ENCODE assay signal across 30 cellular contexts in genomic region chr21:41228958-41229357, GRCh38.
"Had no signal": no experiment of that assay in that cellular context is flagged by ENCODE, and none has a peak within 500 bp of the region (broad histone marks: within the 10 kb centered on the region; RNA-seq: fewer than 3 reads in every experiment).

No MANE protein-coding gene starts in this region.

- H3K4me2 ChIP-seq: neural progenitor cell, smooth muscle cell had no signal

- H3K27ac ChIP-seq: epithelial cell of prostate, gastrocnemius medialis, heart right ventricle, neural progenitor cell, parathyroid adenoma, testis, tibial artery had no signal

- H3K9me3 ChIP-seq: colonic mucosa, gastrocnemius medialis, heart right ventricle, mucosa of descending colon, testis, tibial artery had no signal

- H3K36me3 ChIP-seq: colonic mucosa, gastrocnemius medialis, neural progenitor cell had no signal

- H2AFZ ChIP-seq: neural progenitor cell, parathyroid adenoma had no signal

- H3K9ac ChIP-seq: neural progenitor cell, parathyroid adenoma had no signal

- DNase-seq: colonic mucosa; effector CD8-positive, alpha-beta T cell; endodermal cell; foreskin fibroblast; gastrocnemius medialis; glutamatergic neuron; heart right ventricle; hippocampal formation; left colon; mesenchymal stem cell; mucosa of descending colon; naive thymus-derived CD4-positive, alpha-beta T cell; stimulated activated CD4-positive, alpha-beta T cell treated with anti-CD3 and anti-CD28 coated beads, Interleukin-2, amount 100 ng/mL, for 24 hours; stimulated activated CD4-positive, alpha-beta T cell treated with anti-CD3 and anti-CD28 coated beads, Interleukin-4, amount 100 ng/mL, for 24 hours; stimulated activated naive CD8-positive, alpha-beta T cell treated with anti-CD3 and anti-CD28 coated beads, Interleukin-15, Interleukin-2, amounts not matched to agents 100 U/mL and 50 U/mL, for 24 hours; substantia nigra; testis had no signal

- ATAC-seq: gastrocnemius medialis; naive thymus-derived CD4-positive, alpha-beta T cell; sciatic nerve; stimulated activated effector memory CD8-positive, alpha-beta T cell treated with anti-CD3 and anti-CD28 coated beads, Interleukin-12 subunit alpha, Interleukin-12 subunit beta, amount 100 ng/mL, for 72 hours; stimulated activated naive CD8-positive, alpha-beta T cell treated with anti-CD3 and anti-CD28 coated beads, Interleukin-15, Interleukin-2, amounts not matched to agents 100 U/mL and 50 U/mL, for 24 hours had no signal

- H3K4me1 Mint-ChIP-seq: endodermal cell; stimulated activated effector memory CD8-positive, alpha-beta T cell treated with anti-CD3 and anti-CD28 coated beads, Interleukin-12 subunit alpha, Interleukin-12 subunit beta, amount 100 ng/mL, for 72 hours had no signal

- H3K79me2 ChIP-seq: parathyroid adenoma had no signal

- H3K36me3 Mint-ChIP-seq: naive thymus-derived CD4-positive, alpha-beta T cell; neural progenitor cell; stimulated activated effector memory CD8-positive, alpha-beta T cell treated with anti-CD3 and anti-CD28 coated beads, Interleukin-12 subunit alpha, Interleukin-12 subunit beta, amount 100 ng/mL, for 72 hours had no signal

- H3K4me3 ChIP-seq: colonic mucosa, gastrocnemius medialis, heart right ventricle, lung, mucosa of descending colon, neural progenitor cell, smooth muscle cell, testis, tibial artery had no signal

- H3K27ac Mint-ChIP-seq: dendritic cell treated with granulocyte-macrophage colony-stimulating factor and Interleukin-4, amounts not matched to agents 40 ng/mL and 50 ng/mL, for 4 days; endodermal cell; mesothelial cell of epicardium; naive thymus-derived CD4-positive, alpha-beta T cell; nephron; neural progenitor cell; stimulated activated effector memory CD8-positive, alpha-beta T cell treated with anti-CD3 and anti-CD28 coated beads, Interleukin-12 subunit alpha, Interleukin-12 subunit beta, amount 100 ng/mL, for 72 hours had no signal

- H3K9me3 Mint-ChIP-seq: dendritic cell treated with granulocyte-macrophage colony-stimulating factor and Interleukin-4, amounts not matched to agents 40 ng/mL and 50 ng/mL, for 4 days; endodermal cell; mesothelial cell of epicardium; nephron; neural progenitor cell had no signal

- H3K27me3 Mint-ChIP-seq: dendritic cell treated with granulocyte-macrophage colony-stimulating factor and Interleukin-4, amounts not matched to agents 40 ng/mL and 50 ng/mL, for 4 days; progenitor cell of endocrine pancreas; type B pancreatic cell had no signal

- H3K4me3 Mint-ChIP-seq: dendritic cell treated with granulocyte-macrophage colony-stimulating factor and Interleukin-4, amounts not matched to agents 40 ng/mL and 50 ng/mL, for 4 days; endodermal cell; mesothelial cell of epicardium; naive thymus-derived CD4-positive, alpha-beta T cell; nephron; neural progenitor cell; stimulated activated effector memory CD8-positive, alpha-beta T cell treated with anti-CD3 and anti-CD28 coated beads, Interleukin-12 subunit alpha, Interleukin-12 subunit beta, amount 100 ng/mL, for 72 hours; type B pancreatic cell had no signal

- H3K27me3 ChIP-seq: colonic mucosa, gastrocnemius medialis, heart right ventricle, neural progenitor cell, testis, tibial artery had no signal
